ENCODE assay signal across 26 cellular contexts in genomic region chr7:131404226-131404911, GRCh38.
"Had no signal": no experiment of that assay in that cellular context is flagged by ENCODE, and none has a peak within 500 bp of the region (broad histone marks: within the 10 kb centered on the region; RNA-seq: fewer than 3 reads in every experiment).

No MANE protein-coding gene starts in this region.

- H3K4me3 Mint-ChIP-seq: naive thymus-derived CD8-positive, alpha-beta T cell; nephron progenitor cell; stimulated activated naive CD8-positive, alpha-beta T cell treated with anti-CD3 and anti-CD28 coated beads, Interleukin-15, amount 100 ng/mL, for 72 hours had no signal

- H3K27ac Mint-ChIP-seq: nephron progenitor cell; stimulated activated naive CD8-positive, alpha-beta T cell treated with anti-CD3 and anti-CD28 coated beads, Interleukin-15, amount 100 ng/mL, for 72 hours had no signal

- H3K9me3 ChIP-seq: suprapubic skin, upper lobe of right lung, uterus had no signal

- DNase-seq: dermis blood vessel endothelial cell; effector memory CD4-positive, alpha-beta T cell; erythroblast; esophagus squamous epithelium; foreskin melanocyte; glutamatergic neuron; heart right ventricle; hippocampal formation; left colon; mesenchymal stem cell; midbrain; naive thymus-derived CD8-positive, alpha-beta T cell; nephron progenitor cell; nucleus accumbens; psoas muscle; right cardiac atrium; spleen; stimulated activated CD4-positive, alpha-beta T cell treated with anti-CD3 and anti-CD28 coated beads, Interleukin-4, amount 100 ng/mL, for 4 hours; stimulated activated naive CD4-positive, alpha-beta T cell; stimulated activated naive CD8-positive, alpha-beta T cell treated with anti-CD3 and anti-CD28 coated beads, Interleukin-15, amount 100 ng/mL, for 72 hours; transverse colon; upper lobe of right lung; uterus had no signal

- H3K4me1 Mint-ChIP-seq: nephron progenitor cell had no signal

- ATAC-seq: heart right ventricle; left colon; naive thymus-derived CD8-positive, alpha-beta T cell; stimulated activated naive CD8-positive, alpha-beta T cell treated with anti-CD3 and anti-CD28 coated beads, Interleukin-15, amount 100 ng/mL, for 72 hours; upper lobe of right lung had no signal

- H3K27ac ChIP-seq: coronary artery, esophagus squamous epithelium, heart right ventricle, psoas muscle, skin epidermis, suprapubic skin, transverse colon, upper lobe of right lung, uterus had no signal

- H3K27me3 Mint-ChIP-seq: naive thymus-derived CD8-positive, alpha-beta T cell; stimulated activated naive CD8-positive, alpha-beta T cell treated with anti-CD3 and anti-CD28 coated beads, Interleukin-15, amount 100 ng/mL, for 72 hours had no signal
